Comparison of ENCODE assay signal across 25 cellular contexts in the genomic region with DNA sequence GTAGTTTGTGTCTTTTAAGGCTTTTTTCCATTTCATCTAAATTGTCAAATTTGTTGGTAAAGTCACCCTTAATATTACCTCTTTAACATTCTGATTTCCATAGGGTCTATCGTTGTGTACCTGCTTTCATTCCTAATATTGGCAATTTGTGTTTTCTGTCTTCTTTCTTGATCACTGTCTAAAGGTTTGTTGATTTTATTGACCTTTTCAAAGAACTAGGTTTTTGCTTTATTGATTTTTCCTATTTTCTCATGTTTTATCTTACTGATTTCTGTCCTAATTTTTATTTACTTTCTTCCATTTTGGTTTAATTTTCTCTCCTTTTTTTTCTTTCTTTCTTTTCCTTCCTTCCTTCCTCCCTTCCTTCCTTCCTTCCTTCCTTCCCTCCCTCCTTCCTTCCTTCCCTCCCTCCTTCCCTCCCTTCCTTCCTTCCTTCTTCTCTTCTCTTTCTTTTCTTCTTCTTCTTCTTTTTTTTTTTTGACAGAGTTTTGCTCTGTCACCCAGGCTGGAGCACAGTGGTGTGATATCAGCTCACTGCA.
A peak's percentile ranks its signal among the peaks of the same experiment; 100 is the strongest.
DNase-seq lines count a peak whose midpoint lies in the region; ATAC-seq, FAIRE-seq and TF ChIP-seq lines count a peak whose summit lies in the region.
"Had no signal": no experiment of that assay in that cellular context is flagged by ENCODE, and none has a peak within 500 bp of the region (broad histone marks: within the 10 kb centered on the region; RNA-seq: fewer than 3 reads in every experiment).

No MANE protein-coding gene starts in this region.

- no peak overlapping the region for H2AFZ ChIP-seq in K562 (ENCODE audit: low read depth, low read length)

- H3K9ac ChIP-seq in K562 (ENCODE audit: insufficient read depth in 1 of 2, low read depth in 2 of 2, low read length in 2 of 2) = no peak overlapping the region
- H3K9ac ChIP-seq in liver (ENCODE audit: low read depth in 1 of 2, low read length in 2 of 2) = no peak overlapping the region
- H3K9ac ChIP-seq: BLaER1 had no signal

- WGBS in K562 (ENCODE audit: insufficient coverage, low coverage, missing lambda C conversion rate) = 0% methylated on average over 1 of the region's 1 CpG
- 39% methylated on average over 1 of the region's 1 CpG for WGBS in liver

- no peak for FAIRE-seq in K562 (lab: Jason Lieb, UNC)
- FAIRE-seq: A204.1, GM12878, GM12892, GM18507 had no signal

- in situ Hi-C loops in K562 (cut with MboI) = no loop called here

- no peak overlapping the region for H3K4me2 ChIP-seq in K562 (ENCODE audit: insufficient read depth, low read length)
- H3K4me2 ChIP-seq: BLaER1 had no signal

- no peaks in the 10 kb centered on the region for H3K79me2 ChIP-seq in K562 (ENCODE audit: control insufficient read depth, insufficient read depth, low read length)

- TF ChIP-seq POLR2A in K562 (conservative IDR thresholded peaks at IDR 0.05) = no peak

- H3K4me3 ChIP-seq in K562 (no peak overlapping the region), liver (ENCODE audit: low read depth in 1 of 3, low read length in 3 of 3) (no peak overlapping the region)
- H3K4me3 ChIP-seq: BLaER1, GM12878 had no signal

- BruUV-seq in K562 (replicated peaks; lab: Mats Ljungman, UMichigan) = no TSS peak

- DNase-seq in K562 (ENCODE audit: extremely low read depth in 1 of 4, low spot score in 3 of 4) = no peak
- DNase-seq in dermis blood vessel endothelial cell = no peak
- DNase-seq in HK-2 (ENCODE audit: unreplicated experiment) = no peak
- DNase-seq: 8988T; ACHN; BE2C; C1 segment of cervical spinal cord; CD4-positive, alpha-beta memory T cell; CD4-positive, CD25-positive, alpha-beta regulatory T cell; CD8-positive, alpha-beta memory T cell; COR-L47; DMS 273 treated with DMSO at 0.1 percent for 48 hours; DMS153; DMS53; DMS79; DND-41; EL; GDM1 had no signal

- H3K36me3 ChIP-seq in K562 (ENCODE audit: control insufficient read depth, insufficient read depth, low read length) = no peaks in the 10 kb centered on the region
- H3K36me3 ChIP-seq in liver (ENCODE audit: control insufficient read depth in 4 of 4, insufficient read depth in 3 of 4, low read depth in 1 of 4, low read length in 3 of 4) = no peaks in the 10 kb centered on the region
- H3K36me3 ChIP-seq: BE2C, BLaER1 had no signal

- intact Hi-C loops in K562 (cut with micrococcal nuclease) = no loop called here

- H3K4me1 ChIP-seq in K562 (replicated peaks in 1 of 2; ENCODE audit: control insufficient read depth in 2 of 2, insufficient read depth in 2 of 2, low read length in 2 of 2) (no peaks in the 10 kb centered on the region), liver (ENCODE audit: control insufficient read depth in 4 of 4, insufficient read depth in 4 of 4, low read length in 3 of 4) (peaks cover 0 to 2% (median 0%) of the 10 kb centered on the region in 4 donors)
- H3K4me1 ChIP-seq: BE2C, BLaER1 had no signal

- no peak for ATAC-seq in K562
- ATAC-seq in GM19452 (IDR thresholded peaks at IDR 0.05; ENCODE audit: unreplicated experiment) = no peak
- ATAC-seq: GM12878 had no signal

- TF ChIP-seq EP300 in K562 (IDR thresholded peaks at IDR 0.05; ENCODE audit: low read length) = no peak

- CTCF ChIA-PET in K562 (lab: Yijun Ruan, JAX; ENCODE audit: low intra/inter-chr PET ratio) = no interaction called here

- H4K20me1 ChIP-seq in K562 (replicated peaks; ENCODE audit: control insufficient read depth, insufficient read depth, low read length) = no peaks in the 10 kb centered on the region
- H4K20me1 ChIP-seq: BLaER1 had no signal

- H3K27ac ChIP-seq in K562 (ENCODE audit: extremely low read depth, low read depth, low read length) (no peak overlapping the region), liver (ENCODE audit: low read depth in 1 of 2, low read length in 2 of 2) (no peak overlapping the region)
- H3K27ac ChIP-seq: BLaER1 had no signal

- TF ChIP-seq RAD21 in K562 (CRISPR knock-in tag; conservative IDR thresholded peaks at IDR 0.05 in 1 of 2, IDR thresholded peaks at IDR 0.05 in 1 of 2) (no peak), liver (IDR thresholded peaks at IDR 0.05) (peak in 1 of 2 donors; percentile 24)

- no peaks in the 10 kb centered on the region for H3K9me1 ChIP-seq in K562 (ENCODE audit: control insufficient read depth, insufficient read depth, low read length)

- no peak for TF ChIP-seq CTCF in K562 (IDR thresholded peaks at IDR 0.05 in 2 of 3, conservative IDR thresholded peaks at IDR 0.05 in 1 of 3; ENCODE audit: insufficient read depth in 2 of 3, low read depth in 1 of 3, low read length in 3 of 3)
- no peak for TF ChIP-seq CTCF in liver (IDR thresholded peaks at IDR 0.05; ENCODE audit: low read depth, low read length, missing input control)

- POLR2A ChIA-PET in K562 (lab: Yijun Ruan, JAX) = no interaction called here

- H3K9me3 ChIP-seq in K562 (replicated peaks; ENCODE audit: control insufficient read depth, insufficient read depth, low read depth, low read length) = no peaks in the 10 kb centered on the region
- H3K9me3 ChIP-seq in liver (ENCODE audit: control insufficient read depth in 4 of 4, low read length in 3 of 4) = no peaks in the 10 kb centered on the region
- H3K9me3 ChIP-seq: BE2C had no signal

- H3K27me3 ChIP-seq in K562 (ENCODE audit: control insufficient read depth in 2 of 2, insufficient read depth in 2 of 2, low read length in 2 of 2) (peaks cover 3 to 8% of the 10 kb centered on the region in 2 experiments; a peak in 3 of 5 replicates), liver (ENCODE audit: control insufficient read depth in 4 of 4, insufficient read depth in 4 of 4, low read length in 3 of 4) (no peaks in the 10 kb centered on the region)
- H3K27me3 ChIP-seq: BLaER1 had no signal

TF ChIP-seq in K562, 482 proteins besides CTCF, POLR2A, EP300 and RAD21:
- TF ChIP-seq, protein P1, sequence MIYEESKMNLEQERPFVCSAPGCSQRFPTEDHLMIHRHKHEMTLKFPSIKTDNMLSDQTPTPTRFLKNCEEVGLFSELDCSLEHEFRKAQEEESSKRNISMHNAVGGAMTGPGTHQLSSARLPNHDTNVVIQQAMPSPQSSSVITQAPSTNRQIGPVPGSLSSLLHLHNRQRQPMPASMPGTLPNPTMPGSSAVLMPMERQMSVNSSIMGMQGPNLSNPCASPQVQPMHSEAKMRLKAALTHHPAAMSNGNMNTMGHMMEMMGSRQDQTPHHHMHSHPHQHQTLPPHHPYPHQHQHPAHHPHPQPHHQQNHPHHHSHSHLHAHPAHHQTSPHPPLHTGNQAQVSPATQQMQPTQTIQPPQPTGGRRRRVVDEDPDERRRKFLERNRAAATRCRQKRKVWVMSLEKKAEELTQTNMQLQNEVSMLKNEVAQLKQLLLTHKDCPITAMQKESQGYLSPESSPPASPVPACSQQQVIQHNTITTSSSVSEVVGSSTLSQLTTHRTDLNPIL (CRISPR knock-in tag; IDR thresholded peaks at IDR 0.05) = no peak
- TF ChIP-seq, protein P2, sequence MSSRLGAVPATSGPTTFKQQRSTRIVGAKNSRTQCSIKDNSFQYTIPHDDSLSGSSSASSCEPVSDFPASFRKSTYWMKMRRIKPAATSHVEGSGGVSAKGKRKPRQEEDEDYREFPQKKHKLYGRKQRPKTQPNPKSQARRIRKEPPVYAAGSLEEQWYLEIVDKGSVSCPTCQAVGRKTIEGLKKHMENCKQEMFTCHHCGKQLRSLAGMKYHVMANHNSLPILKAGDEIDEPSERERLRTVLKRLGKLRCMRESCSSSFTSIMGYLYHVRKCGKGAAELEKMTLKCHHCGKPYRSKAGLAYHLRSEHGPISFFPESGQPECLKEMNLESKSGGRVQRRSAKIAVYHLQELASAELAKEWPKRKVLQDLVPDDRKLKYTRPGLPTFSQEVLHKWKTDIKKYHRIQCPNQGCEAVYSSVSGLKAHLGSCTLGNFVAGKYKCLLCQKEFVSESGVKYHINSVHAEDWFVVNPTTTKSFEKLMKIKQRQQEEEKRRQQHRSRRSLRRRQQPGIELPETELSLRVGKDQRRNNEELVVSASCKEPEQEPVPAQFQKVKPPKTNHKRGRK (tag; IDR thresholded peaks at IDR 0.05) = peak; percentile 91
- TF ChIP-seq E2F3 (CRISPR knock-in tag; IDR thresholded peaks at IDR 0.05) = no peak

TF ChIP-seq in liver, 16 proteins besides CTCF, POLR2A, EP300 and RAD21:
- TF ChIP-seq JUND (IDR thresholded peaks at IDR 0.05) (no peak), HNF4A (conservative IDR thresholded peaks at IDR 0.05) (peak; percentile 56 to 71), TAF1 (conservative IDR thresholded peaks at IDR 0.05) (no peak), SP1 (IDR thresholded peaks at IDR 0.05) (peak; percentile 55), YY1 (IDR thresholded peaks at IDR 0.05) (peak; percentile 73), RXRA (IDR thresholded peaks at IDR 0.05) (peak; percentile 20 to 49)
- TF ChIP-seq, protein P3, sequence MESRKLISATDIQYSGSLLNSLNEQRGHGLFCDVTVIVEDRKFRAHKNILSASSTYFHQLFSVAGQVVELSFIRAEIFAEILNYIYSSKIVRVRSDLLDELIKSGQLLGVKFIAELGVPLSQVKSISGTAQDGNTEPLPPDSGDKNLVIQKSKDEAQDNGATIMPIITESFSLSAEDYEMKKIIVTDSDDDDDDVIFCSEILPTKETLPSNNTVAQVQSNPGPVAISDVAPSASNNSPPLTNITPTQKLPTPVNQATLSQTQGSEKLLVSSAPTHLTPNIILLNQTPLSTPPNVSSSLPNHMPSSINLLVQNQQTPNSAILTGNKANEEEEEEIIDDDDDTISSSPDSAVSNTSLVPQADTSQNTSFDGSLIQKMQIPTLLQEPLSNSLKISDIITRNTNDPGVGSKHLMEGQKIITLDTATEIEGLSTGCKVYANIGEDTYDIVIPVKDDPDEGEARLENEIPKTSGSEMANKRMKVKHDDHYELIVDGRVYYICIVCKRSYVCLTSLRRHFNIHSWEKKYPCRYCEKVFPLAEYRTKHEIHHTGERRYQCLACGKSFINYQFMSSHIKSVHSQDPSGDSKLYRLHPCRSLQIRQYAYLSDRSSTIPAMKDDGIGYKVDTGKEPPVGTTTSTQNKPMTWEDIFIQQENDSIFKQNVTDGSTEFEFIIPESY (IDR thresholded peaks at IDR 0.05) = no peak
